ENCODE assay signal across 1 cellular context in genomic region chr9:127178646-127179632, GRCh38.
TF ChIP-seq lines count a peak whose summit lies in the region.

No MANE protein-coding gene starts in this region.

TF ChIP-seq in WTC11, 78 proteins besides CTCF, POLR2A, EP300 and RAD21 (continued from another document):
- TF ChIP-seq ATF6 (CRISPR knock-in tag; IDR thresholded peaks at IDR 0.05) = no peak
- TF ChIP-seq PRDM15 (CRISPR knock-in tag; IDR thresholded peaks at IDR 0.05) = no peak
- TF ChIP-seq ETV6 (CRISPR knock-in tag; IDR thresholded peaks at IDR 0.05) = no peak
- TF ChIP-seq FOXJ3 (CRISPR knock-in tag; IDR thresholded peaks at IDR 0.05; ENCODE audit: borderline replicate concordance) = no peak
